In genomic region chr7:149771199-149771636, GRCh38 we compare ENCODE assay signal across 8 cellular contexts. TPM values are rescaled to one million over a fixed set of nuclear protein-coding genes. Genes with fewer than 3 reads are reported as not detected.
A peak's percentile ranks its signal among the peaks of the same experiment; 100 is the strongest.
DNase-seq lines count a peak whose midpoint lies in the region; ATAC-seq and TF ChIP-seq lines count a peak whose summit lies in the region.

No MANE protein-coding gene starts in this region.

- intact Hi-C loops in left lung (cut with DNase I), result no loop called here

- TF ChIP-seq EP300 in tibial nerve (IDR thresholded peaks at IDR 0.05), result no peak

- H3K4me1 ChIP-seq in left lung (peaks cover 0 to 38% of the 10 kb centered on the region in 2 donors), tibial nerve (peaks cover 0 to 44% (median 10%) of the 10 kb centered on the region in 4 donors)

- no peak for DNase-seq in T-helper 2 cell treated with Interferon-gamma antibody and Interleukin-4, amounts not matched to agents 5 μg/mL and 100 μg/mL, for 36 hours (ENCODE audit: low spot score)
- no peak for DNase-seq in T-helper 2 cell
- no peak for DNase-seq in activated naive CD8-positive, alpha-beta T cell treated with anti-CD3 and anti-CD28 coated beads, Interleukin-2, amount 50 U/mL, for 24 hours
- peak in 1 of 2 donors; percentile 53 for DNase-seq in left lung
- peak in 1 of 2 donors; percentile 10 for DNase-seq in tibial nerve (ENCODE audit: low spot score in 2 of 2)
- DNase-seq in UCSD-AML1 (lab: John Stamatoyannopoulos, UW; ENCODE audit: unreplicated experiment), result no peak
- no peak for DNase-seq in A172 (ENCODE audit: low spot score)

- H3K4me3 Mint-ChIP-seq in T-helper 2 cell treated with Interferon-gamma antibody and Interleukin-4, amounts not matched to agents 5 μg/mL and 100 μg/mL, for 36 hours, result peak overlapping the region; percentile 63
- H3K4me3 Mint-ChIP-seq in activated naive CD8-positive, alpha-beta T cell treated with anti-CD3 and anti-CD28 coated beads, Interleukin-2, amount 50 U/mL, for 24 hours, result peak overlapping the region; percentile 26

- H3K27ac Mint-ChIP-seq in T-helper 2 cell treated with Interferon-gamma antibody and Interleukin-4, amounts not matched to agents 5 μg/mL and 100 μg/mL, for 36 hours, result no peak overlapping the region
- H3K27ac Mint-ChIP-seq in activated naive CD8-positive, alpha-beta T cell treated with anti-CD3 and anti-CD28 coated beads, Interleukin-2, amount 50 U/mL, for 24 hours, result no peak overlapping the region

- H3K36me3 ChIP-seq in left lung (peaks cover 0 to 44% of the 10 kb centered on the region in 2 donors), tibial nerve (peaks cover 0 to 4% (median 0%) of the 10 kb centered on the region in 3 donors)

- WGBS in tibial nerve, 2 donors, result 36 to 45% methylated on average over 13 of the region's 13 CpGs

- H3K9me3 ChIP-seq in left lung (no peaks in the 10 kb centered on the region), tibial nerve (no peaks in the 10 kb centered on the region)

- H3K4me3 ChIP-seq in left lung (peak overlapping the region; percentile 34 to 74), tibial nerve (peak overlapping the region; percentile 39 to 78 (median 58))

- H3K27me3 Mint-ChIP-seq in T-helper 2 cell treated with Interferon-gamma antibody and Interleukin-4, amounts not matched to agents 5 μg/mL and 100 μg/mL, for 36 hours (ENCODE audit: low read depth), result peaks cover 39% of the 10 kb centered on the region
- H3K27me3 Mint-ChIP-seq in activated naive CD8-positive, alpha-beta T cell treated with anti-CD3 and anti-CD28 coated beads, Interleukin-2, amount 50 U/mL, for 24 hours, result peaks cover 5% of the 10 kb centered on the region

- H3K27ac ChIP-seq in left lung (peak overlapping the region; percentile 26 to 77), tibial nerve (peak overlapping the region in 3 of 4 donors; percentile 45 to 78 (median 55))

- no peaks in the 10 kb centered on the region for H3K27me3 ChIP-seq in left lung
- H3K27me3 ChIP-seq in tibial nerve, result no peaks in the 10 kb centered on the region

- peaks cover 1% of the 10 kb centered on the region for H3K4me1 Mint-ChIP-seq in T-helper 2 cell treated with Interferon-gamma antibody and Interleukin-4, amounts not matched to agents 5 μg/mL and 100 μg/mL, for 36 hours (ENCODE audit: low read depth)
- H3K4me1 Mint-ChIP-seq in activated naive CD8-positive, alpha-beta T cell treated with anti-CD3 and anti-CD28 coated beads, Interleukin-2, amount 50 U/mL, for 24 hours, result peaks cover 3% of the 10 kb centered on the region

- H3K36me3 Mint-ChIP-seq in T-helper 2 cell treated with Interferon-gamma antibody and Interleukin-4, amounts not matched to agents 5 μg/mL and 100 μg/mL, for 36 hours (ENCODE audit: low read depth), result no peaks in the 10 kb centered on the region
- no peaks in the 10 kb centered on the region for H3K36me3 Mint-ChIP-seq in activated naive CD8-positive, alpha-beta T cell treated with anti-CD3 and anti-CD28 coated beads, Interleukin-2, amount 50 U/mL, for 24 hours (ENCODE audit: low read depth)

- ATAC-seq in HG03457 (IDR thresholded peaks at IDR 0.05; ENCODE audit: unreplicated experiment) (peak; percentile 13), left lung (peak; percentile 1)
- peak; percentile 13 for ATAC-seq in activated naive CD8-positive, alpha-beta T cell treated with anti-CD3 and anti-CD28 coated beads, Interleukin-2, amount 50 U/mL, for 24 hours

- H3K9me3 Mint-ChIP-seq in T-helper 2 cell treated with Interferon-gamma antibody and Interleukin-4, amounts not matched to agents 5 μg/mL and 100 μg/mL, for 36 hours, result no peaks in the 10 kb centered on the region
- H3K9me3 Mint-ChIP-seq in activated naive CD8-positive, alpha-beta T cell treated with anti-CD3 and anti-CD28 coated beads, Interleukin-2, amount 50 U/mL, for 24 hours, result no peaks in the 10 kb centered on the region

- TF ChIP-seq CTCF in left lung (IDR thresholded peaks at IDR 0.05) (no peak), tibial nerve (IDR thresholded peaks at IDR 0.05) (no peak)

- no peak for TF ChIP-seq POLR2A in tibial nerve (IDR thresholded peaks at IDR 0.05)

RNA-seq across cellular contexts. Expression of gene ZNF467, which starts 2.2 kb away (rescaled TPM):
- 10 to 100 TPM; 20.8 to 36.9 TPM for total RNA-seq in left lung
- total RNA-seq in tibial nerve, result 10 to 100 TPM in 1 of 4 donors, 1 to 10 TPM in 3; 3.3 to 15.9 (median 5.5) TPM
- not detected in 2 replicates for total RNA-seq in A172 (2014; rRNA removed; shearing (Covaris generic))
